ENCODE assay signal across 1 cellular context in the genomic region with DNA sequence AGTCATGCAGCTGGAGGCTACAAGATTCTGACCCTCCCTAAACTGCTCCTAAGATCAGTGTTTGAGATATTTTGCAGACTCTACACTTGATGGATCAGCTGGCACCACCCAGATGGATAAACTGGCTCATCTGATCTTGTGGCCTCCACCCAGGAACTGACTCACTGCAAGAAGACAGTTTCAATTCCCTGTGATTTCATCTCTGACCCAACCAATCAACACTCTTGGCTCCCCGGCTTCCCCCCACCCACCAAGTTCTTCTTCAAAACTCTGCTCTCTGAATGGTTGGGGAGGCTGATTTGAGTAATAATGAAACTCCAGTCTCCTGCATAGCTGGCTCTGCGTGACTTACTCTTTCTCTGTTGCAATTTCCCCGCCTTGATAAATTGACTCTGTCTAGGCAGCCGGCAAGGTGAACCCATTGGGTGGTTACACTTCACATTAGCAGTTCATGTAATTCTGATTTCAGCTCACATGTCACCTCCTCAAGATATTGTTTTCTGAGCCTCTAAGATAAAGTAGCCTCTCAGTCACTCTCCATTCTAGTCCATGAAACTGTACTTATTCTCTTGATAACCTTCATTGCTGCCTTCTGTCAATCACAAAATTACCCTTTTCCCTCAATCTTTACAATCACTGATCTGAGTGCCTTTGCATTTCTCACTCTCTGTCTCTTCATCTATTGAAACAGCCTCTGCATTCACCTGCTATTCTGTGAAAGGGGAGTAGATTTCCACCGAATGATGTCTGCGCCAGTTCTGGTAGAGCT.
TF ChIP-seq lines count a peak whose summit lies in the region.

No MANE protein-coding gene starts in this region.

TF ChIP-seq in K562, 482 proteins besides CTCF, POLR2A, EP300 and RAD21 (continues in another document):
- TF ChIP-seq, protein P1, sequence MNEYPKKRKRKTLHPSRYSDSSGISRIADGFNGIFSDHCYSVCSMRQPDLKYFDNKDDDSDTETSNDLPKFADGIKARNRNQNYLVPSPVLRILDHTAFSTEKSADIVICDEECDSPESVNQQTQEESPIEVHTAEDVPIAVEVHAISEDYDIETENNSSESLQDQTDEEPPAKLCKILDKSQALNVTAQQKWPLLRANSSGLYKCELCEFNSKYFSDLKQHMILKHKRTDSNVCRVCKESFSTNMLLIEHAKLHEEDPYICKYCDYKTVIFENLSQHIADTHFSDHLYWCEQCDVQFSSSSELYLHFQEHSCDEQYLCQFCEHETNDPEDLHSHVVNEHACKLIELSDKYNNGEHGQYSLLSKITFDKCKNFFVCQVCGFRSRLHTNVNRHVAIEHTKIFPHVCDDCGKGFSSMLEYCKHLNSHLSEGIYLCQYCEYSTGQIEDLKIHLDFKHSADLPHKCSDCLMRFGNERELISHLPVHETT (CRISPR knock-in tag; conservative IDR thresholded peaks at IDR 0.05 in 1 of 2, IDR thresholded peaks at IDR 0.05 in 1 of 2): peak in 1 of 2 experiments; percentile 55; a peak in 1 of 4 replicates
- TF ChIP-seq FIP1L1 (IDR thresholded peaks at IDR 0.05; ENCODE audit: low read depth, low read length, poor library complexity, severe bottlenecking) (no peak), MEF2D (tag; conservative IDR thresholded peaks at IDR 0.05; ENCODE audit: low read depth) (no peak), NR3C1 (CRISPR knock-in tag; IDR thresholded peaks at IDR 0.05) (no peak), CREB1 (IDR thresholded peaks at IDR 0.05) (no peak), CREB1 (CRISPR knock-in tag; IDR thresholded peaks at IDR 0.05) (no peak), NR1H2 (CRISPR knock-in tag; IDR thresholded peaks at IDR 0.05) (no peak), CHD4 (IDR thresholded peaks at IDR 0.05; ENCODE audit: insufficient read depth, insufficient replicate concordance, low read depth, low read length, poor library complexity, severe bottlenecking) (no peak), ESRRB (CRISPR knock-in tag; IDR thresholded peaks at IDR 0.05; ENCODE audit: borderline replicate concordance) (no peak), ZNF445 (CRISPR knock-in tag; IDR thresholded peaks at IDR 0.05; ENCODE audit: low read depth) (no peak), ZNF347 (CRISPR knock-in tag; IDR thresholded peaks at IDR 0.05; ENCODE audit: low read depth) (no peak), ZNF174 (CRISPR knock-in tag; IDR thresholded peaks at IDR 0.05) (no peak), MYNN (IDR thresholded peaks at IDR 0.05) (peak; percentile 68; the same call in 1 of the 2 replicates), MYNN (CRISPR knock-in tag; IDR thresholded peaks at IDR 0.05) (no peak), CREM (IDR thresholded peaks at IDR 0.05; ENCODE audit: low read depth) (no peak; the same call in 1 of the 2 replicates), HNRNPLL (IDR thresholded peaks at IDR 0.05; ENCODE audit: low read depth, low read length, poor library complexity, severe bottlenecking) (no peak), RBM14 (IDR thresholded peaks at IDR 0.05; ENCODE audit: borderline replicate concordance, insufficient read depth, low read depth, low read length) (no peak), MEIS2 (IDR thresholded peaks at IDR 0.05; ENCODE audit: partially characterized antibody) (peak; percentile 61), SNRNP70 (optimal IDR thresholded peaks at IDR 0.05; ENCODE audit: low read depth, low read length) (no peak), ETV6 (IDR thresholded peaks at IDR 0.05; ENCODE audit: borderline replicate concordance in 1 of 2, low read depth in 2 of 2, low read length in 1 of 2) (no peak), ETV6 (CRISPR knock-in tag; IDR thresholded peaks at IDR 0.05; ENCODE audit: borderline replicate concordance) (no peak), ZNF41 (CRISPR knock-in tag; conservative IDR thresholded peaks at IDR 0.05) (no peak)
- TF ChIP-seq, protein P2, sequence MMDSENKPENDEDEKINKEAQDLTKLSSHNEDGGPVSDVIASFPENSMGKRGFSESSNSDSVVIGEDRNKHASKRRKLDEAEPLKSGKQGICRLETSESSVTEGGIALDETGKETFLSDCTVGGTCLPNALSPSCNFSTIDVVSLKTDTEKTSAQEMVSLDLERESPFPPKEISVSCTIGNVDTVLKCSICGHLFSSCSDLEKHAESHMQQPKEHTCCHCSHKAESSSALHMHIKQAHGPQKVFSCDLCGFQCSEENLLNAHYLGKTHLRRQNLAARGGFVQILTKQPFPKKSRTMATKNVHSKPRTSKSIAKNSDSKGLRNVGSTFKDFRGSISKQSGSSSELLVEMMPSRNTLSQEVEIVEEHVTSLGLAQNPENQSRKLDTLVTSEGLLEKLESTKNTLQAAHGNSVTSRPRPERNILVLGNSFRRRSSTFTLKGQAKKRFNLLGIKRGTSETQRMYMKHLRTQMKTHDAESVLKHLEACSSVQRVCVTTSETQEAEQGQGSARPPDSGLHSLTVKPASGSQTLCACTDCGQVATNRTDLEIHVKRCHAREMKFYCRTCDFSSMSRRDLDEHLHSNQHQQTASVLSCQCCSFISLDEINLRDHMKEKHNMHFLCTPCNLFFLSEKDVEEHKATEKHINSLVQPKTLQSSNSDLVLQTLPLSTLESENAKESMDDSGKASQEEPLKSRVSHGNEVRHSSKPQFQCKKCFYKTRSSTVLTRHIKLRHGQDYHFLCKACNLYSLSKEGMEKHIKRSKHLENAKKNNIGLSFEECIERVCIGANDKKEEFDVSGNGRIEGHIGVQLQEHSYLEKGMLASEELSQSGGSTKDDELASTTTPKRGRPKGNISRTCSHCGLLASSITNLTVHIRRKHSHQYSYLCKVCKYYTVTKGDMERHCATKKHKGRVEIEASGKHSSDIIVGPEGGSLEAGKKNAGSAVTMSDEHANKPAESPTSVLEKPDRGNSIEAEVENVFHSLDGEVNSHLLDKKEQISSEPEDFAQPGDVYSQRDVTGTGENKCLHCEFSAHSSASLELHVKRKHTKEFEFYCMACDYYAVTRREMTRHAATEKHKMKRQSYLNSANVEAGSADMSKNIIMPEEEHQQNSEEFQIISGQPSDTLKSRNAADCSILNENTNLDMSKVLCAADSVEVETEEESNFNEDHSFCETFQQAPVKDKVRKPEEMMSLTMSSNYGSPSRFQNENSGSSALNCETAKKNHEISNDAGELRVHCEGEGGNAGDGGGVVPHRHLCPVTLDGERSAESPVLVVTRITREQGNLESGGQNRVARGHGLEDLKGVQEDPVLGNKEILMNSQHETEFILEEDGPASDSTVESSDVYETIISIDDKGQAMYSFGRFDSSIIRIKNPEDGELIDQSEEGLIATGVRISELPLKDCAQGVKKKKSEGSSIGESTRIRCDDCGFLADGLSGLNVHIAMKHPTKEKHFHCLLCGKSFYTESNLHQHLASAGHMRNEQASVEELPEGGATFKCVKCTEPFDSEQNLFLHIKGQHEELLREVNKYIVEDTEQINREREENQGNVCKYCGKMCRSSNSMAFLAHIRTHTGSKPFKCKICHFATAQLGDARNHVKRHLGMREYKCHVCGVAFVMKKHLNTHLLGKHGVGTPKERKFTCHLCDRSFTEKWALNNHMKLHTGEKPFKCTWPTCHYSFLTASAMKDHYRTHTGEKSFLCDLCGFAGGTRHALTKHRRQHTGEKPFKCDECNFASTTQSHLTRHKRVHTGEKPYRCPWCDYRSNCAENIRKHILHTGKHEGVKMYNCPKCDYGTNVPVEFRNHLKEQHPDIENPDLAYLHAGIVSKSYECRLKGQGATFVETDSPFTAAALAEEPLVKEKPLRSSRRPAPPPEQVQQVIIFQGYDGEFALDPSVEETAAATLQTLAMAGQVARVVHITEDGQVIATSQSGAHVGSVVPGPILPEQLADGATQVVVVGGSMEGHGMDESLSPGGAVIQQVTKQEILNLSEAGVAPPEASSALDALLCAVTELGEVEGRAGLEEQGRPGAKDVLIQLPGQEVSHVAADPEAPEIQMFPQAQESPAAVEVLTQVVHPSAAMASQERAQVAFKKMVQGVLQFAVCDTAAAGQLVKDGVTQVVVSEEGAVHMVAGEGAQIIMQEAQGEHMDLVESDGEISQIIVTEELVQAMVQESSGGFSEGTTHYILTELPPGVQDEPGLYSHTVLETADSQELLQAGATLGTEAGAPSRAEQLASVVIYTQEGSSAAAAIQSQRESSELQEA (IDR thresholded peaks at IDR 0.05; ENCODE audit: low read depth): no peak
- TF ChIP-seq, protein P3, sequence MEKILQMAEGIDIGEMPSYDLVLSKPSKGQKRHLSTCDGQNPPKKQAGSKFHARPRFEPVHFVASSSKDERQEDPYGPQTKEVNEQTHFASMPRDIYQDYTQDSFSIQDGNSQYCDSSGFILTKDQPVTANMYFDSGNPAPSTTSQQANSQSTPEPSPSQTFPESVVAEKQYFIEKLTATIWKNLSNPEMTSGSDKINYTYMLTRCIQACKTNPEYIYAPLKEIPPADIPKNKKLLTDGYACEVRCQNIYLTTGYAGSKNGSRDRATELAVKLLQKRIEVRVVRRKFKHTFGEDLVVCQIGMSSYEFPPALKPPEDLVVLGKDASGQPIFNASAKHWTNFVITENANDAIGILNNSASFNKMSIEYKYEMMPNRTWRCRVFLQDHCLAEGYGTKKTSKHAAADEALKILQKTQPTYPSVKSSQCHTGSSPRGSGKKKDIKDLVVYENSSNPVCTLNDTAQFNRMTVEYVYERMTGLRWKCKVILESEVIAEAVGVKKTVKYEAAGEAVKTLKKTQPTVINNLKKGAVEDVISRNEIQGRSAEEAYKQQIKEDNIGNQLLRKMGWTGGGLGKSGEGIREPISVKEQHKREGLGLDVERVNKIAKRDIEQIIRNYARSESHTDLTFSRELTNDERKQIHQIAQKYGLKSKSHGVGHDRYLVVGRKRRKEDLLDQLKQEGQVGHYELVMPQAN (IDR thresholded peaks at IDR 0.05; ENCODE audit: borderline replicate concordance): no peak
- TF ChIP-seq, protein P4, sequence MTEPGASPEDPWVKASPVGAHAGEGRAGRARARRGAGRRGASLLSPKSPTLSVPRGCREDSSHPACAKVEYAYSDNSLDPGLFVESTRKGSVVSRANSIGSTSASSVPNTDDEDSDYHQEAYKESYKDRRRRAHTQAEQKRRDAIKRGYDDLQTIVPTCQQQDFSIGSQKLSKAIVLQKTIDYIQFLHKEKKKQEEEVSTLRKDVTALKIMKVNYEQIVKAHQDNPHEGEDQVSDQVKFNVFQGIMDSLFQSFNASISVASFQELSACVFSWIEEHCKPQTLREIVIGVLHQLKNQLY (CRISPR knock-in tag; conservative IDR thresholded peaks at IDR 0.05): no peak
- TF ChIP-seq, protein P5, sequence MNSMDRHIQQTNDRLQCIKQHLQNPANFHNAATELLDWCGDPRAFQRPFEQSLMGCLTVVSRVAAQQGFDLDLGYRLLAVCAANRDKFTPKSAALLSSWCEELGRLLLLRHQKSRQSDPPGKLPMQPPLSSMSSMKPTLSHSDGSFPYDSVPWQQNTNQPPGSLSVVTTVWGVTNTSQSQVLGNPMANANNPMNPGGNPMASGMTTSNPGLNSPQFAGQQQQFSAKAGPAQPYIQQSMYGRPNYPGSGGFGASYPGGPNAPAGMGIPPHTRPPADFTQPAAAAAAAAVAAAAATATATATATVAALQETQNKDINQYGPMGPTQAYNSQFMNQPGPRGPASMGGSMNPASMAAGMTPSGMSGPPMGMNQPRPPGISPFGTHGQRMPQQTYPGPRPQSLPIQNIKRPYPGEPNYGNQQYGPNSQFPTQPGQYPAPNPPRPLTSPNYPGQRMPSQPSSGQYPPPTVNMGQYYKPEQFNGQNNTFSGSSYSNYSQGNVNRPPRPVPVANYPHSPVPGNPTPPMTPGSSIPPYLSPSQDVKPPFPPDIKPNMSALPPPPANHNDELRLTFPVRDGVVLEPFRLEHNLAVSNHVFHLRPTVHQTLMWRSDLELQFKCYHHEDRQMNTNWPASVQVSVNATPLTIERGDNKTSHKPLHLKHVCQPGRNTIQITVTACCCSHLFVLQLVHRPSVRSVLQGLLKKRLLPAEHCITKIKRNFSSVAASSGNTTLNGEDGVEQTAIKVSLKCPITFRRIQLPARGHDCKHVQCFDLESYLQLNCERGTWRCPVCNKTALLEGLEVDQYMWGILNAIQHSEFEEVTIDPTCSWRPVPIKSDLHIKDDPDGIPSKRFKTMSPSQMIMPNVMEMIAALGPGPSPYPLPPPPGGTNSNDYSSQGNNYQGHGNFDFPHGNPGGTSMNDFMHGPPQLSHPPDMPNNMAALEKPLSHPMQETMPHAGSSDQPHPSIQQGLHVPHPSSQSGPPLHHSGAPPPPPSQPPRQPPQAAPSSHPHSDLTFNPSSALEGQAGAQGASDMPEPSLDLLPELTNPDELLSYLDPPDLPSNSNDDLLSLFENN (IDR thresholded peaks at IDR 0.05; ENCODE audit: low read depth in 2 of 2, low read length in 2 of 2): no peak
- TF ChIP-seq, protein P6, sequence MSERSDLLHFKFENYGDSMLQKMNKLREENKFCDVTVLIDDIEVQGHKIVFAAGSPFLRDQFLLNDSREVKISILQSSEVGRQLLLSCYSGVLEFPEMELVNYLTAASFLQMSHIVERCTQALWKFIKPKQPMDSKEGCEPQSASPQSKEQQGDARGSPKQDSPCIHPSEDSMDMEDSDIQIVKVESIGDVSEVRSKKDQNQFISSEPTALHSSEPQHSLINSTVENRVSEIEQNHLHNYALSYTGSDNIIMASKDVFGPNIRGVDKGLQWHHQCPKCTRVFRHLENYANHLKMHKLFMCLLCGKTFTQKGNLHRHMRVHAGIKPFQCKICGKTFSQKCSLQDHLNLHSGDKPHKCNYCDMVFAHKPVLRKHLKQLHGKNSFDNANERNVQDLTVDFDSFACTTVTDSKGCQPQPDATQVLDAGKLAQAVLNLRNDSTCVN (CRISPR knock-in tag; IDR thresholded peaks at IDR 0.05): no peak
- TF ChIP-seq, protein P7, sequence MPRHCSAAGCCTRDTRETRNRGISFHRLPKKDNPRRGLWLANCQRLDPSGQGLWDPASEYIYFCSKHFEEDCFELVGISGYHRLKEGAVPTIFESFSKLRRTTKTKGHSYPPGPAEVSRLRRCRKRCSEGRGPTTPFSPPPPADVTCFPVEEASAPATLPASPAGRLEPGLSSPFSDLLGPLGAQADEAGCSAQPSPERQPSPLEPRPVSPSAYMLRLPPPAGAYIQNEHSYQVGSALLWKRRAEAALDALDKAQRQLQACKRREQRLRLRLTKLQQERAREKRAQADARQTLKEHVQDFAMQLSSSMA (CRISPR knock-in tag; IDR thresholded peaks at IDR 0.05): no peak
- TF ChIP-seq, protein P8, sequence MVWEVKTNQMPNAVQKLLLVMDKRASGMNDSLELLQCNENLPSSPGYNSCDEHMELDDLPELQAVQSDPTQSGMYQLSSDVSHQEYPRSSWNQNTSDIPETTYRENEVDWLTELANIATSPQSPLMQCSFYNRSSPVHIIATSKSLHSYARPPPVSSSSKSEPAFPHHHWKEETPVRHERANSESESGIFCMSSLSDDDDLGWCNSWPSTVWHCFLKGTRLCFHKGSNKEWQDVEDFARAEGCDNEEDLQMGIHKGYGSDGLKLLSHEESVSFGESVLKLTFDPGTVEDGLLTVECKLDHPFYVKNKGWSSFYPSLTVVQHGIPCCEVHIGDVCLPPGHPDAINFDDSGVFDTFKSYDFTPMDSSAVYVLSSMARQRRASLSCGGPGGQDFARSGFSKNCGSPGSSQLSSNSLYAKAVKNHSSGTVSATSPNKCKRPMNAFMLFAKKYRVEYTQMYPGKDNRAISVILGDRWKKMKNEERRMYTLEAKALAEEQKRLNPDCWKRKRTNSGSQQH (CRISPR knock-in tag; IDR thresholded peaks at IDR 0.05): no peak
- TF ChIP-seq, protein P9, sequence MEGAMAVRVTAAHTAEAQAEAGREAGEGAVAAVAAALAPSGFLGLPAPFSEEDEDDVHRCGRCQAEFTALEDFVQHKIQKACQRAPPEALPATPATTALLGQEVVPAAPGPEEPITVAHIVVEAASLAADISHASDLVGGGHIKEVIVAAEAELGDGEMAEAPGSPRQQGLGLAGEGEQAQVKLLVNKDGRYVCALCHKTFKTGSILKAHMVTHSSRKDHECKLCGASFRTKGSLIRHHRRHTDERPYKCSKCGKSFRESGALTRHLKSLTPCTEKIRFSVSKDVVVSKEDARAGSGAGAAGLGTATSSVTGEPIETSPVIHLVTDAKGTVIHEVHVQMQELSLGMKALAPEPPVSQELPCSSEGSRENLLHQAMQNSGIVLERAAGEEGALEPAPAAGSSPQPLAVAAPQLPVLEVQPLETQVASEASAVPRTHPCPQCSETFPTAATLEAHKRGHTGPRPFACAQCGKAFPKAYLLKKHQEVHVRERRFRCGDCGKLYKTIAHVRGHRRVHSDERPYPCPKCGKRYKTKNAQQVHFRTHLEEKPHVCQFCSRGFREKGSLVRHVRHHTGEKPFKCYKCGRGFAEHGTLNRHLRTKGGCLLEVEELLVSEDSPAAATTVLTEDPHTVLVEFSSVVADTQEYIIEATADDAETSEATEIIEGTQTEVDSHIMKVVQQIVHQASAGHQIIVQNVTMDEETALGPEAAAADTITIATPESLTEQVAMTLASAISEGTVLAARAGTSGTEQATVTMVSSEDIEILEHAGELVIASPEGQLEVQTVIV (CRISPR knock-in tag; IDR thresholded peaks at IDR 0.05; ENCODE audit: borderline replicate concordance): no peak
